ENCODE assay signal across 31 cellular contexts in genomic region chr14:36713960-36714703, GRCh38. TPM values are rescaled to one million over a fixed set of nuclear protein-coding genes. Genes with fewer than 3 reads are reported as not detected.
"Had no signal": no experiment of that assay in that cellular context is flagged by ENCODE, and none has a peak within 500 bp of the region (broad histone marks: within the 10 kb centered on the region; RNA-seq: fewer than 3 reads in every experiment).

No MANE protein-coding gene starts in this region.

- DNase-seq: activated CD4-positive, alpha-beta memory T cell treated with anti-CD3 and anti-CD28 coated beads for 36 hours; activated CD4-positive, alpha-beta T cell treated with anti-CD3 and anti-CD28 coated beads for 36 hours; activated CD4-positive, alpha-beta T cell treated with anti-CD3 and anti-CD28 coated beads, Interleukin-2, amount 10 ng/mL, durations not matched to agents 24 days and 14 days; activated CD4-positive, CD25-positive, alpha-beta regulatory T cell; activated CD4-positive, CD25-positive, alpha-beta regulatory T cell treated with anti-CD3 and anti-CD28 coated beads, Interleukin-2, amount 50 U/mL, for 72 hours; activated CD8-positive, alpha-beta memory T cell treated with anti-CD3 and anti-CD28 coated beads, Interleukin-2, amount 10 ng/mL, durations not matched to agents 7 days and 5 days; activated CD8-positive, alpha-beta memory T cell treated with anti-CD3 and anti-CD28 coated beads, Interleukin-2, amount 50 U/mL, for 4 hours; activated CD8-positive, alpha-beta T cell treated with anti-CD3 and anti-CD28 coated beads, Interleukin-2, amount 10 ng/mL, durations not matched to agents 7 days and 5 days; activated gamma-delta T cell; activated naive CD4-positive, alpha-beta T cell; activated naive CD4-positive, alpha-beta T cell treated with anti-CD3 and anti-CD28 coated beads, Interleukin-2, amount 10 ng/mL, durations not matched to agents 7 days and 5 days; activated naive CD8-positive, alpha-beta T cell treated with anti-CD3 and anti-CD28 coated beads, Interleukin-2, amount 10 ng/mL, durations not matched to agents 7 days and 5 days; activated T-cell treated with anti-CD3 and anti-CD28 coated beads, Interleukin-2, amount 50 U/mL, for 1 hour; activated T-cell treated with anti-CD3 and anti-CD28 coated beads, Interleukin-2, amount 50 U/mL, for 72 hours; central memory CD4-positive, alpha-beta T cell; cerebellar nuclear complex; colonic mucosa; effector CD8-positive, alpha-beta T cell; foreskin keratinocyte; heart right ventricle; T-helper 2 cell had no signal

- H3K4me1 Mint-ChIP-seq: activated CD4-positive, alpha-beta T cell treated with anti-CD3 and anti-CD28 coated beads for 36 hours; activated CD4-positive, alpha-beta T cell treated with anti-CD3 and anti-CD28 coated beads, Interleukin-2, amount 10 ng/mL, durations not matched to agents 24 days and 14 days; activated CD8-positive, alpha-beta memory T cell treated with anti-CD3 and anti-CD28 coated beads, Interleukin-2, amount 10 ng/mL, durations not matched to agents 7 days and 5 days; activated naive CD4-positive, alpha-beta T cell treated with anti-CD3 and anti-CD28 coated beads, Interleukin-2, amount 10 ng/mL, durations not matched to agents 7 days and 5 days; activated naive CD8-positive, alpha-beta T cell treated with anti-CD3 and anti-CD28 coated beads, Interleukin-2, amount 10 ng/mL, durations not matched to agents 7 days and 5 days; brain had no signal

- H3K4me3 Mint-ChIP-seq: activated CD4-positive, alpha-beta memory T cell treated with anti-CD3 and anti-CD28 coated beads for 36 hours; activated CD4-positive, alpha-beta T cell treated with anti-CD3 and anti-CD28 coated beads for 36 hours; activated CD4-positive, alpha-beta T cell treated with anti-CD3 and anti-CD28 coated beads, Interleukin-2, amount 10 ng/mL, durations not matched to agents 24 days and 14 days; activated CD8-positive, alpha-beta memory T cell treated with anti-CD3 and anti-CD28 coated beads, Interleukin-2, amount 10 ng/mL, durations not matched to agents 7 days and 5 days; activated CD8-positive, alpha-beta T cell treated with anti-CD3 and anti-CD28 coated beads, Interleukin-2, amount 10 ng/mL, durations not matched to agents 7 days and 5 days; activated naive CD4-positive, alpha-beta T cell treated with anti-CD3 and anti-CD28 coated beads, Interleukin-2, amount 10 ng/mL, durations not matched to agents 7 days and 5 days; activated naive CD8-positive, alpha-beta T cell treated with anti-CD3 and anti-CD28 coated beads, Interleukin-2, amount 10 ng/mL, durations not matched to agents 7 days and 5 days; activated T-cell treated with anti-CD3 and anti-CD28 coated beads, Interleukin-2, amount 50 U/mL, for 72 hours; brain had no signal

- H3K36me3 Mint-ChIP-seq: activated CD4-positive, alpha-beta memory T cell treated with anti-CD3 and anti-CD28 coated beads for 36 hours; activated CD8-positive, alpha-beta memory T cell treated with anti-CD3 and anti-CD28 coated beads, Interleukin-2, amount 10 ng/mL, durations not matched to agents 7 days and 5 days; activated naive CD4-positive, alpha-beta T cell treated with anti-CD3 and anti-CD28 coated beads, Interleukin-2, amount 10 ng/mL, durations not matched to agents 7 days and 5 days; activated naive CD4-positive, alpha-beta T cell treated with anti-CD3 and anti-CD28 coated beads, Interleukin-2, amount 50 U/mL, for 72 hours; activated naive CD8-positive, alpha-beta T cell treated with anti-CD3 and anti-CD28 coated beads, Interleukin-2, amount 10 ng/mL, durations not matched to agents 7 days and 5 days; brain had no signal

- H3K27ac Mint-ChIP-seq: activated CD4-positive, alpha-beta memory T cell treated with anti-CD3 and anti-CD28 coated beads for 36 hours; activated CD4-positive, alpha-beta T cell treated with anti-CD3 and anti-CD28 coated beads for 36 hours; activated CD4-positive, alpha-beta T cell treated with anti-CD3 and anti-CD28 coated beads, Interleukin-2, amount 10 ng/mL, durations not matched to agents 24 days and 14 days; activated CD8-positive, alpha-beta memory T cell treated with anti-CD3 and anti-CD28 coated beads, Interleukin-2, amount 10 ng/mL, durations not matched to agents 7 days and 5 days; activated CD8-positive, alpha-beta T cell treated with anti-CD3 and anti-CD28 coated beads, Interleukin-2, amount 10 ng/mL, durations not matched to agents 7 days and 5 days; activated naive CD4-positive, alpha-beta T cell treated with anti-CD3 and anti-CD28 coated beads, Interleukin-2, amount 10 ng/mL, durations not matched to agents 7 days and 5 days; activated naive CD4-positive, alpha-beta T cell treated with anti-CD3 and anti-CD28 coated beads, Interleukin-2, amount 50 U/mL, for 72 hours; activated naive CD8-positive, alpha-beta T cell treated with anti-CD3 and anti-CD28 coated beads, Interleukin-2, amount 10 ng/mL, durations not matched to agents 7 days and 5 days; activated T-cell treated with anti-CD3 and anti-CD28 coated beads, Interleukin-2, amount 50 U/mL, for 72 hours; brain had no signal

- H3K9me3 Mint-ChIP-seq: activated CD4-positive, alpha-beta memory T cell treated with anti-CD3 and anti-CD28 coated beads for 36 hours; activated CD4-positive, alpha-beta T cell treated with anti-CD3 and anti-CD28 coated beads, Interleukin-2, amount 10 ng/mL, durations not matched to agents 24 days and 14 days; activated naive CD4-positive, alpha-beta T cell treated with anti-CD3 and anti-CD28 coated beads, Interleukin-2, amount 10 ng/mL, durations not matched to agents 7 days and 5 days; activated naive CD4-positive, alpha-beta T cell treated with anti-CD3 and anti-CD28 coated beads, Interleukin-2, amount 50 U/mL, for 72 hours; activated naive CD8-positive, alpha-beta T cell treated with anti-CD3 and anti-CD28 coated beads, Interleukin-2, amount 10 ng/mL, durations not matched to agents 7 days and 5 days; activated T-cell treated with anti-CD3 and anti-CD28 coated beads, Interleukin-2, amount 50 U/mL, for 72 hours; brain had no signal

- H3K27me3 ChIP-seq: ascending aorta, breast epithelium, colonic mucosa, gastroesophageal sphincter, heart right ventricle had no signal

- H3K36me3 ChIP-seq: ascending aorta, breast epithelium, cardiac muscle cell, colonic mucosa, gastroesophageal sphincter, heart right ventricle had no signal

- H3K27me3 Mint-ChIP-seq: activated CD4-positive, alpha-beta memory T cell treated with anti-CD3 and anti-CD28 coated beads for 36 hours; activated CD4-positive, alpha-beta T cell treated with anti-CD3 and anti-CD28 coated beads, Interleukin-2, amount 10 ng/mL, durations not matched to agents 24 days and 14 days; activated CD8-positive, alpha-beta memory T cell treated with anti-CD3 and anti-CD28 coated beads, Interleukin-2, amount 10 ng/mL, durations not matched to agents 7 days and 5 days; activated naive CD4-positive, alpha-beta T cell treated with anti-CD3 and anti-CD28 coated beads, Interleukin-2, amount 10 ng/mL, durations not matched to agents 7 days and 5 days; activated naive CD8-positive, alpha-beta T cell treated with anti-CD3 and anti-CD28 coated beads, Interleukin-2, amount 10 ng/mL, durations not matched to agents 7 days and 5 days had no signal

- H3K4me1 ChIP-seq: ascending aorta, breast epithelium, colonic mucosa, foreskin keratinocyte, gastroesophageal sphincter, heart right ventricle had no signal

- H3K27ac ChIP-seq: ascending aorta, breast epithelium, cardiac muscle cell, colonic mucosa, foreskin keratinocyte, gastroesophageal sphincter, heart right ventricle had no signal

- ATAC-seq: activated CD4-positive, alpha-beta T cell treated with anti-CD3 and anti-CD28 coated beads for 36 hours; activated CD8-positive, alpha-beta memory T cell treated with anti-CD3 and anti-CD28 coated beads, Interleukin-2, amount 10 ng/mL, durations not matched to agents 7 days and 5 days; activated CD8-positive, alpha-beta T cell treated with anti-CD3 and anti-CD28 coated beads, Interleukin-2, amount 10 ng/mL, durations not matched to agents 7 days and 5 days; activated naive CD4-positive, alpha-beta T cell treated with anti-CD3 and anti-CD28 coated beads, Interleukin-2, amount 50 U/mL, for 72 hours; activated T-cell treated with anti-CD3 and anti-CD28 coated beads, Interleukin-2, amount 50 U/mL, for 72 hours; esophagus mucosa; foreskin keratinocyte; gastroesophageal sphincter; heart right ventricle had no signal

- H3K4me3 ChIP-seq: ascending aorta, breast epithelium, cardiac muscle cell, colonic mucosa, gastroesophageal sphincter, heart right ventricle had no signal

- H3K9me3 ChIP-seq: ascending aorta, breast epithelium, colonic mucosa, gastroesophageal sphincter, heart right ventricle had no signal

RNA-seq across cellular contexts. Expression of gene PAX9, which starts 52.5 kb away (rescaled TPM):
- total RNA-seq: activated CD4-positive, alpha-beta memory T cell treated with anti-CD3 and anti-CD28 coated beads for 36 hours; activated CD4-positive, alpha-beta T cell treated with anti-CD3 and anti-CD28 coated beads for 36 hours; activated CD4-positive, alpha-beta T cell treated with anti-CD3 and anti-CD28 coated beads, Interleukin-2, amount 10 ng/mL, durations not matched to agents 24 days and 14 days; activated CD8-positive, alpha-beta memory T cell treated with anti-CD3 and anti-CD28 coated beads for 36 hours; activated CD8-positive, alpha-beta memory T cell treated with anti-CD3 and anti-CD28 coated beads, Interleukin-2, amount 10 ng/mL, durations not matched to agents 7 days and 5 days; activated CD8-positive, alpha-beta T cell treated with anti-CD3 and anti-CD28 coated beads, Interleukin-2, amount 10 ng/mL, durations not matched to agents 7 days and 5 days; activated naive CD4-positive, alpha-beta T cell treated with anti-CD3 and anti-CD28 coated beads, Interleukin-2, amount 50 U/mL, for 72 hours; activated naive CD8-positive, alpha-beta T cell treated with anti-CD3 and anti-CD28 coated beads, Interleukin-2, amount 10 ng/mL, durations not matched to agents 7 days and 5 days; ascending aorta; cardiac muscle cell; dermis microvascular lymphatic vessel endothelial cell; heart right ventricle; T-helper 1 cell treated with Interleukin-12 subunit alpha and Interleukin-12 subunit beta and Interleukin-4 antibody, amounts not matched to agents 30 ng/mL and 1 ng/mL, for 36 hours had no signal
